In genomic region chr15:66269326-66270090, GRCh38 we compare ENCODE assay signal across 10 cellular contexts.
DNase-seq lines count a peak whose midpoint lies in the region; ATAC-seq, FAIRE-seq and TF ChIP-seq lines count a peak whose summit lies in the region.
"Had no signal": no experiment of that assay in that cellular context is flagged by ENCODE, and none has a peak within 500 bp of the region (broad histone marks: within the 10 kb centered on the region; RNA-seq: fewer than 3 reads in every experiment).

No MANE protein-coding gene starts in this region.

- no peak for TF ChIP-seq CTCF in GM13977 (IDR thresholded peaks at IDR 0.05; ENCODE audit: extremely low read depth, insufficient read depth, missing control alignments)

- FAIRE-seq in HTR-8/SVneo (lab: Jason Lieb, UNC) = no peak

- in situ Hi-C loops in GM13977 (cut with MboI; ENCODE audit: low pct_unique_long_range_greater_than_20kb, low sequenced_read_pairs, unreplicated experiment) = loop anchor here (25.0 kb wide), 1 partner anchor 107 kb away; no protein-coding TSS in a partner anchor

- no peak for ATAC-seq in HG02870 (IDR thresholded peaks at IDR 0.05; ENCODE audit: unreplicated experiment)

- DNase-seq in AG20443 (ENCODE audit: low spot score) = peak; percentile 61
- peak; percentile 66 for DNase-seq in HTR-8/SVneo (ENCODE audit: insufficient read length, low spot score)
- peak; percentile 86 for DNase-seq in SIG-M5 (lab: John Stamatoyannopoulos, UW)
- DNase-seq in iPS-NIHi7 (ENCODE audit: extremely low spot score) = peak; percentile 51
- DNase-seq in NCI-H2107 treated with DMSO at 0.1 percent for 48 hours (lab: John Stamatoyannopoulos, UW; ENCODE audit: unreplicated experiment) = no peak
- no peak for DNase-seq in GM13977 (ENCODE audit: low spot score)
- no peak for DNase-seq in COR-L47 (lab: John Stamatoyannopoulos, UW)
- DNase-seq: activated CD4-positive, CD25-positive, alpha-beta regulatory T cell; NCI-H1105 treated with DMSO at 0.1 percent for 48 hours had no signal

Comparison
In these comparisons a context has a peak if more than half of its experiments do, and no peak if none do; other contexts are left out.
1. DNase-seq: peak in AG20443 (single experiment), HTR-8/SVneo (single experiment), SIG-M5 (single experiment) and iPS-NIHi7 (single experiment); none in NCI-H2107 treated with DMSO at 0.1 percent for 48 hours (single experiment), GM13977 (single experiment) and COR-L47 (single experiment).